In genomic region chr19:13094285-13094595, GRCh38 we compare ENCODE assay signal across 11 cellular contexts. TPM values are rescaled to one million over a fixed set of nuclear protein-coding genes. Genes with fewer than 3 reads are reported as not detected.
A peak's percentile ranks its signal among the peaks of the same experiment; 100 is the strongest.
DNase-seq lines count a peak whose midpoint lies in the region; ATAC-seq, FAIRE-seq and TF ChIP-seq lines count a peak whose summit lies in the region.
"Had no signal": no experiment of that assay in that cellular context is flagged by ENCODE, and none has a peak within 500 bp of the region (broad histone marks: within the 10 kb centered on the region; RNA-seq: fewer than 3 reads in every experiment).

No MANE protein-coding gene starts in this region.

- H4K20me1 ChIP-seq in astrocyte (ENCODE audit: insufficient read depth, low read length), result no peaks in the 10 kb centered on the region

- no peaks in the 10 kb centered on the region for H3K9me3 Mint-ChIP-seq in T-helper 2 cell treated with Interferon-gamma antibody and Interleukin-4, amounts not matched to agents 5 μg/mL and 100 μg/mL, for 36 hours
- H3K9me3 Mint-ChIP-seq in astrocyte (ENCODE audit: unreplicated experiment), result peaks cover 1% of the 10 kb centered on the region
- H3K9me3 Mint-ChIP-seq: activated T-cell treated with anti-CD3 and anti-CD28 coated beads, Interleukin-2, amount 50 U/mL, for 72 hours; mesothelial cell of epicardium had no signal

- H3K4me2 ChIP-seq in astrocyte (ENCODE audit: low read length), result no peak overlapping the region

- peaks cover 26% of the 10 kb centered on the region for H3K4me1 Mint-ChIP-seq in T-helper 2 cell treated with Interferon-gamma antibody and Interleukin-4, amounts not matched to agents 5 μg/mL and 100 μg/mL, for 36 hours (ENCODE audit: low read depth)
- peaks cover 21% of the 10 kb centered on the region for H3K4me1 Mint-ChIP-seq in astrocyte (ENCODE audit: low read depth, unreplicated experiment)

- no peaks in the 10 kb centered on the region for H3K79me2 ChIP-seq in astrocyte (ENCODE audit: insufficient read depth, low read length)

- H3K36me3 ChIP-seq in astrocyte (ENCODE audit: insufficient read depth, low read length) (no peaks in the 10 kb centered on the region), muscle layer of duodenum (ENCODE audit: control insufficient read depth in 1 of 2, insufficient read depth in 2 of 2, low read length in 2 of 2) (peaks cover 0 to 8% of the 10 kb centered on the region in 2 donors), upper lobe of right lung (peaks cover 14% of the 10 kb centered on the region)

- H3K9me3 ChIP-seq in astrocyte (ENCODE audit: insufficient read depth, low read depth, low read length) (no peaks in the 10 kb centered on the region), muscle layer of duodenum (ENCODE audit: control insufficient read depth in 1 of 2, low read length in 2 of 2) (no peaks in the 10 kb centered on the region), upper lobe of right lung (no peaks in the 10 kb centered on the region)

- no peak for DNase-seq in T-helper 2 cell treated with Interferon-gamma antibody and Interleukin-4, amounts not matched to agents 5 μg/mL and 100 μg/mL, for 36 hours (ENCODE audit: low spot score)
- DNase-seq in T-helper 2 cell (no peak), astrocyte (ENCODE audit: low read depth) (no peak), upper lobe of right lung (no peak), NCI-H1105 treated with DMSO at 0.1 percent for 48 hours (lab: John Stamatoyannopoulos, UW) (no peak)

- H3K27ac Mint-ChIP-seq in T-helper 2 cell treated with Interferon-gamma antibody and Interleukin-4, amounts not matched to agents 5 μg/mL and 100 μg/mL, for 36 hours, result no peak overlapping the region
- peak overlapping the region; percentile 77 for H3K27ac Mint-ChIP-seq in astrocyte (ENCODE audit: unreplicated experiment)
- H3K27ac Mint-ChIP-seq: activated T-cell treated with anti-CD3 and anti-CD28 coated beads, Interleukin-2, amount 50 U/mL, for 72 hours; mesothelial cell of epicardium had no signal

- H3K36me3 Mint-ChIP-seq in T-helper 2 cell treated with Interferon-gamma antibody and Interleukin-4, amounts not matched to agents 5 μg/mL and 100 μg/mL, for 36 hours (ENCODE audit: low read depth), result peaks cover 3% of the 10 kb centered on the region
- H3K36me3 Mint-ChIP-seq in astrocyte (ENCODE audit: low read depth, unreplicated experiment), result peaks cover 1% of the 10 kb centered on the region

- intact Hi-C loops in upper lobe of right lung (cut with DNase I), result loop anchor here (10.0 kb wide), 2 partner anchors 69 to 119 kb away; no protein-coding TSS in a partner anchor

- H3K4me3 ChIP-seq in astrocyte (ENCODE audit: insufficient read depth, low read depth, low read length) (no peak overlapping the region), muscle layer of duodenum (ENCODE audit: low read depth in 1 of 2, low read length in 2 of 2) (no peak overlapping the region), upper lobe of right lung (no peak overlapping the region)

- FAIRE-seq in astrocyte (lab: Jason Lieb, UNC), result no peak

- H3K27me3 ChIP-seq in astrocyte (ENCODE audit: insufficient read depth, low read length) (no peaks in the 10 kb centered on the region), muscle layer of duodenum (ENCODE audit: low read depth, low read length) (no peaks in the 10 kb centered on the region), upper lobe of right lung (no peaks in the 10 kb centered on the region)

- TF ChIP-seq CTCF in astrocyte (IDR thresholded peaks at IDR 0.05; ENCODE audit: insufficient read depth, low read depth, low read length), result no peak
- no peak for TF ChIP-seq CTCF in upper lobe of right lung (IDR thresholded peaks at IDR 0.05)

- no peak for ATAC-seq in upper lobe of right lung
- no peak for ATAC-seq in HG03159 (IDR thresholded peaks at IDR 0.05; ENCODE audit: unreplicated experiment)
- ATAC-seq in HG03139 (IDR thresholded peaks at IDR 0.05; ENCODE audit: unreplicated experiment), result no peak

- H3K27ac ChIP-seq in astrocyte (ENCODE audit: low read depth, low read length) (no peak overlapping the region), muscle layer of duodenum (ENCODE audit: low read length) (peak overlapping the region; percentile 23), upper lobe of right lung (peak overlapping the region; percentile 72)

- peaks cover 26% of the 10 kb centered on the region for H3K27me3 Mint-ChIP-seq in T-helper 2 cell treated with Interferon-gamma antibody and Interleukin-4, amounts not matched to agents 5 μg/mL and 100 μg/mL, for 36 hours (ENCODE audit: low read depth)
- peaks cover 28% of the 10 kb centered on the region for H3K27me3 Mint-ChIP-seq in astrocyte (ENCODE audit: low read depth, unreplicated experiment)

- no peak overlapping the region for H2AFZ ChIP-seq in astrocyte (ENCODE audit: low read depth, low read length)

- H3K4me1 ChIP-seq in astrocyte (ENCODE audit: insufficient read depth, low read length) (peaks cover 47% of the 10 kb centered on the region), muscle layer of duodenum (ENCODE audit: control insufficient read depth in 1 of 2, insufficient read depth in 2 of 2, low read length in 2 of 2) (peaks cover 5 to 72% of the 10 kb centered on the region in 2 donors), upper lobe of right lung (peaks cover 49% of the 10 kb centered on the region)

- H3K9ac ChIP-seq in astrocyte (ENCODE audit: low read length), result peak overlapping the region; percentile 21

- peak overlapping the region; percentile 55 for H3K4me3 Mint-ChIP-seq in T-helper 2 cell treated with Interferon-gamma antibody and Interleukin-4, amounts not matched to agents 5 μg/mL and 100 μg/mL, for 36 hours
- no peak overlapping the region for H3K4me3 Mint-ChIP-seq in astrocyte (ENCODE audit: unreplicated experiment)
- H3K4me3 Mint-ChIP-seq: mesothelial cell of epicardium had no signal

RNA-seq across cellular contexts. Expression of gene LYL1, which starts 8.4 kb away (rescaled TPM):
- total RNA-seq in astrocyte (0.27 TPM in 1 of 2 replicates, not detected in the other), upper lobe of right lung (21.8 TPM)
- total RNA-seq: H4 had no signal

RNA-seq across cellular contexts. Expression of gene TRMT1, which starts 22.3 kb away (rescaled TPM):
- total RNA-seq in astrocyte (43.0 and 43.3 TPM in 2 replicates), upper lobe of right lung (33.7 TPM)

RNA-seq across cellular contexts. Expression of gene NACC1, which starts 23.8 kb away (rescaled TPM):
- total RNA-seq in astrocyte, result 96.4 and 104 TPM in 2 replicates
- total RNA-seq in upper lobe of right lung, result 39.8 TPM

RNA-seq across cellular contexts. Expression of gene STX10, which starts 55.9 kb away (rescaled TPM):
- 39.7 and 39.8 TPM in 2 replicates for total RNA-seq in astrocyte
- total RNA-seq in upper lobe of right lung, result 65.4 TPM

RNA-seq across cellular contexts. Expression of gene IER2, which starts 56.0 kb away (rescaled TPM):
- total RNA-seq in astrocyte (58.7 and 71.3 TPM in 2 replicates), upper lobe of right lung (104 TPM)

Comparison
In these comparisons a context has a peak if more than half of its experiments do, and no peak if none do; other contexts are left out.
1. RNA of gene LYL1, which starts 8.4 kb away (total RNA-seq): 21.8 TPM in upper lobe of right lung (single experiment); 0.27 TPM in astrocyte; every median in the first group is over 10 times any median in the second.